Comparison of ENCODE assay signal across 17 cellular contexts in the genomic region with DNA sequence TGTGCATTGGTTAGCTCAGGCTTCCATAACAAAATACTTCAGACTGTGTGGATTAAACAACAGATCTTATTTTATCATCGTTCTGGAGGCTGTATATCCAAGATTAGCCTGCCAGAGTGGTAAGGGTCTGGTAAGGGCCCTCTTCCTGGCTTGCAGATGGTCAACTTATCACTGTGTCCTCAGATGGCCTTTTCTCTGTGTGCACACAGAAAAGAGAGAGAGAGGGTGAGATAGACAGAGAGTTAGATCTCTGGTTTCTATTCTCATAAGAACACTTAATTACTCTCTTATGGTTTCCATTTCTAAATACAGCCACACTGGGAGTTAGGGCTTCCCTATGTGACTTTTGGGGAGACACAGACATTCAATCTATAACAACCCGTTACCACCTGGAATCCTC.
DNase-seq lines count a peak whose midpoint lies in the region; ATAC-seq, FAIRE-seq and TF ChIP-seq lines count a peak whose summit lies in the region.
"Had no signal": no experiment of that assay in that cellular context is flagged by ENCODE, and none has a peak within 500 bp of the region (broad histone marks: within the 10 kb centered on the region; RNA-seq: fewer than 3 reads in every experiment).

No MANE protein-coding gene starts in this region.

- TF ChIP-seq POLR2A in GM12892 (IDR thresholded peaks at IDR 0.05; ENCODE audit: low read depth, low read length): no peak

- DNase-seq in GM12892 (ENCODE audit: insufficient read length): no peak
- DNase-seq in NCI-H524 treated with DMSO at 0.1 percent for 48 hours (lab: John Stamatoyannopoulos, UW): peak; percentile 24
- DNase-seq in left colon: no peak
- DNase-seq in activated CD4-positive, CD25-positive, alpha-beta regulatory T cell (lab: John Stamatoyannopoulos, UW): no peak
- DNase-seq in COLO829 (ENCODE audit: low spot score): no peak
- DNase-seq in activated CD4-positive, alpha-beta T cell treated with anti-CD3 and anti-CD28 coated beads for 48 hours: no peak
- DNase-seq: CD4-positive, alpha-beta memory T cell; GM23248; KBM-7; NCI-H1092; NCI-H226; NCI-H748 treated with DMSO at 0.1 percent for 48 hours; SIG-M5 had no signal

- ATAC-seq in GM18873 (IDR thresholded peaks at IDR 0.05; ENCODE audit: low FRiP score, unreplicated experiment) (peak; percentile 53), HG02759 (IDR thresholded peaks at IDR 0.05; ENCODE audit: unreplicated experiment) (peak; percentile 61), left colon (no peak)
- ATAC-seq: HCT116 had no signal

- peak; percentile 60 for FAIRE-seq in GM12892 (lab: Jason Lieb, UNC)
- FAIRE-seq: RCC 7860 had no signal

- intact Hi-C loops in left colon (cut with DNase I, micrococcal nuclease): no loop called here
